Comparison of ENCODE assay signal across 9 cellular contexts in genomic region chr1:154971341-154971998, GRCh38. TPM values are rescaled to one million over a fixed set of nuclear protein-coding genes. Genes with fewer than 3 reads are reported as not detected.
DNase-seq lines count a peak whose midpoint lies in the region; FAIRE-seq and TF ChIP-seq lines count a peak whose summit lies in the region.
"Had no signal": no experiment of that assay in that cellular context is flagged by ENCODE, and none has a peak within 500 bp of the region (broad histone marks: within the 10 kb centered on the region; RNA-seq: fewer than 3 reads in every experiment).

No MANE protein-coding gene starts in this region.

- intact Hi-C loops in head of caudate nucleus (cut with DNase I) = no loop called here

- H3K36me3 ChIP-seq in H7 (replicated peaks; ENCODE audit: control insufficient read depth, insufficient read depth, low read length) (peaks cover 21% of the 10 kb centered on the region), small intestine (ENCODE audit: control insufficient read depth in 2 of 2, insufficient read depth in 2 of 2, low read length in 2 of 2) (peaks cover 0 to 20% of the 10 kb centered on the region in 2 donors)

- H3K27ac ChIP-seq in small intestine (ENCODE audit: low read depth in 1 of 2, low read length in 1 of 2) = peak overlapping the region; percentile 77 to 79

- H3K4me1 ChIP-seq in small intestine (ENCODE audit: control insufficient read depth in 2 of 2, insufficient read depth in 1 of 2, low read depth in 1 of 2, low read length in 1 of 2) = peaks cover 7 to 17% of the 10 kb centered on the region in 2 donors

- no peaks in the 10 kb centered on the region for H3K9me3 ChIP-seq in small intestine (ENCODE audit: control insufficient read depth, low read depth)

- no peak for FAIRE-seq in small intestine (lab: Jason Lieb, UNC)
- FAIRE-seq: islet of Langerhans had no signal

- no peak for DNase-seq in H7
- DNase-seq in UCSD-AML1 (lab: John Stamatoyannopoulos, UW; ENCODE audit: unreplicated experiment) = peak; percentile 55
- no peak for DNase-seq in foreskin fibroblast
- DNase-seq in small intestine = peak; percentile 66
- no peak for DNase-seq in NCI-H1417 (lab: John Stamatoyannopoulos, UW)
- DNase-seq in NCI-H187 treated with DMSO at 0.1 percent for 48 hours (lab: John Stamatoyannopoulos, UW) = no peak
- no peak for DNase-seq in germinal center (ENCODE audit: low spot score)
- DNase-seq in head of caudate nucleus = no peak

- peak overlapping the region; percentile 2 for H3K4me3 ChIP-seq in H7 (ENCODE audit: insufficient read depth, low read depth, low read length)
- H3K4me3 ChIP-seq in foreskin fibroblast (ENCODE audit: low read depth in 1 of 2, low read length in 2 of 2) = peak overlapping the region; percentile 63 to 82
- H3K4me3 ChIP-seq in small intestine (ENCODE audit: low read depth in 1 of 2, low read length in 2 of 2) = peak overlapping the region in 1 of 2 donors; percentile 27

- WGBS in small intestine, 3 donors = 41 to 52% (median 51%) methylated on average over 10 of the region's 10 CpGs

- H3K27me3 ChIP-seq in H7 (ENCODE audit: control insufficient read depth, insufficient read depth, low read length) (no peaks in the 10 kb centered on the region), small intestine (ENCODE audit: control insufficient read depth in 2 of 2, insufficient read depth in 2 of 2, low read length in 2 of 2) (no peaks in the 10 kb centered on the region)

- TF ChIP-seq CTCF in foreskin fibroblast (IDR thresholded peaks at IDR 0.05; ENCODE audit: low read depth, low read length) = no peak

RNA-seq across cellular contexts. Expression of gene SHC1, which starts 0.9 kb away (rescaled TPM):
- total RNA-seq in H7 (2014; rRNA removed; shearing (Covaris generic)) = 298 and 333 TPM in 2 replicates
- polyA plus RNA-seq in small intestine = 10 to 100 TPM; 59.7 to 84.8 (median 67.8) TPM

RNA-seq across cellular contexts. Expression of gene CKS1B, which starts 3.0 kb away (rescaled TPM):
- 342 and 347 TPM in 2 replicates for total RNA-seq in H7 (2014; rRNA removed; shearing (Covaris generic))
- 100 to 1,000 TPM in 1 of 3 donors, 10 to 100 TPM in 2; 63.7 to 117 (median 81.3) TPM for polyA plus RNA-seq in small intestine

RNA-seq across cellular contexts. Expression of gene PYGO2, which starts 9.9 kb away (rescaled TPM):
- 52.6 and 62.8 TPM in 2 replicates for total RNA-seq in H7 (2014; rRNA removed; shearing (Covaris generic))
- polyA plus RNA-seq in small intestine = 10 to 100 TPM; 22.1 to 27.5 (median 22.2) TPM

RNA-seq across cellular contexts. Expression of gene FLAD1, which starts 11.7 kb away (rescaled TPM):
- total RNA-seq in H7 (2014; rRNA removed; shearing (Covaris generic)) = 152 and 177 TPM in 2 replicates
- 10 to 100 TPM; 33.1 to 51.4 (median 35.7) TPM for polyA plus RNA-seq in small intestine

RNA-seq across cellular contexts. Expression of gene PBXIP1, which starts 15.6 kb away (rescaled TPM):
- 43.6 and 48.5 TPM in 2 replicates for total RNA-seq in H7 (2014; rRNA removed; shearing (Covaris generic))
- 10 to 100 TPM; 31.9 to 40.7 (median 34.9) TPM for polyA plus RNA-seq in small intestine

Comparison
In these comparisons a context has a peak if more than half of its experiments do, and no peak if none do; other contexts are left out.
1. DNase-seq: peak in UCSD-AML1 (single experiment) and small intestine (single experiment); none in H7 (single experiment), foreskin fibroblast (0 of 2), NCI-H1417 (0 of 3), NCI-H187 treated with DMSO at 0.1 percent for 48 hours (single experiment), germinal center (single experiment) and head of caudate nucleus (0 of 42).